ENCODE assay signal across 27 cellular contexts in the genomic region with DNA sequence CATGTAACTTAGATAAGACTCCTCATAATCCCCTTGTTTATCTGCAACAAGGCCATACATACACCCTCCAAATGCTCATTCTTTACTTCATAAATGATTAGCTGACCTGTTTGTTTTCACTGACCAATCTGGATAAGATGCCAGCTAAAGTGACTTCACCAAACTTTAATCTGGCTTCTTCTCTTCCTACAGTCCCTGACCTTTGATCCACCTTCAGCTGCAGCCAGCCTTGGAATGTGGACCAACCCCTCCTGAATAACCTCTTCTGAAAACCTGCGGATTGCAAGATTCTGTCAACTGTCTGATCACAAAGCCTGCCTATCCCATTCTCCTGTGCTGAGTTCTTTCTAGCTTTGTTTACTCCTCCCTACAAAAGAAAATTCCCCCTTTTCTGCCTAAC.
A peak's percentile ranks its signal among the peaks of the same experiment; 100 is the strongest.
DNase-seq lines count a peak whose midpoint lies in the region; ATAC-seq, FAIRE-seq and TF ChIP-seq lines count a peak whose summit lies in the region.
"Had no signal": no experiment of that assay in that cellular context is flagged by ENCODE, and none has a peak within 500 bp of the region (broad histone marks: within the 10 kb centered on the region; RNA-seq: fewer than 3 reads in every experiment).

No MANE protein-coding gene starts in this region.

- H3K4me3 ChIP-seq in PC-3 (ENCODE audit: low read length) (no peak overlapping the region), fibroblast of pulmonary artery (replicated peaks; ENCODE audit: low read depth, low read length) (no peak overlapping the region), lung (no peak overlapping the region), PC-9 (no peak overlapping the region)
- H3K4me3 ChIP-seq: cardiac muscle cell, gastroesophageal sphincter, sigmoid colon, testis had no signal

- no peak for FAIRE-seq in HTR-8/SVneo (lab: Jason Lieb, UNC)
- FAIRE-seq: G401.6, RCC 7860 had no signal

- CTCF ChIA-PET in PC-3 (lab: Charles Lee) (no interaction called here), PC-9 (lab: Charles Lee) (no interaction called here)

- H3K27ac ChIP-seq in PC-3 (ENCODE audit: low read length) (no peak overlapping the region), lung (ENCODE audit: low read depth in 1 of 2, low read length in 1 of 2) (no peak overlapping the region), PC-9 (no peak overlapping the region)
- H3K27ac ChIP-seq: cardiac muscle cell, gastroesophageal sphincter, sigmoid colon, testis had no signal

- H3K4me1 ChIP-seq in PC-3 (ENCODE audit: insufficient read depth, low read length), result peaks cover 14% of the 10 kb centered on the region; the same call in 1 of the 2 replicates
- peaks cover 0 to 2% of the 10 kb centered on the region in 2 donors for H3K4me1 ChIP-seq in lung (ENCODE audit: control insufficient read depth in 2 of 2, insufficient read depth in 2 of 2, low read length in 2 of 2)
- H3K4me1 ChIP-seq in PC-9 (replicated peaks; ENCODE audit: insufficient read depth), result no peaks in the 10 kb centered on the region
- H3K4me1 ChIP-seq: gastroesophageal sphincter, sigmoid colon, testis had no signal

- DNase-seq in PC-3, result peak; percentile 65
- peak; percentile 36 for DNase-seq in fibroblast of pulmonary artery (ENCODE audit: low read depth)
- no peak for DNase-seq in lung (ENCODE audit: low spot score)
- DNase-seq in middle frontal gyrus (ENCODE audit: extremely low spot score, low spot score), result no peak
- no peak for DNase-seq in PC-9
- no peak for DNase-seq in D341Med (ENCODE audit: low spot score)
- no peak for DNase-seq in HTR-8/SVneo (ENCODE audit: insufficient read length, low spot score)
- DNase-seq: activated B cell treated with CpG ODN at 0.5 μM for 24 hours; activated naive CD4-positive, alpha-beta T cell treated with anti-CD3 and anti-CD28 coated beads, Interleukin-2, amount 10 ng/mL, durations not matched to agents 7 days and 5 days; CD4-positive, alpha-beta memory T cell; GOT3; KG1; left colon; midbrain; MV-4-11; NCI-H146; NCI-H510A; NK-92 treated with Interleukin-12 subunit alpha and Interleukin-12 subunit beta, amount 100 ng/mL, for 24 hours; posterior cingulate gyrus; sigmoid colon; stimulated activated naive CD4-positive, alpha-beta T cell treated with Interleukin-2 at 50 U/mL for 16 hours; T-helper 17 cell; testis had no signal

- H4K20me1 ChIP-seq in PC-3 (ENCODE audit: low read length) (no peaks in the 10 kb centered on the region), PC-9 (ENCODE audit: insufficient read depth) (no peaks in the 10 kb centered on the region)

- no peak for TF ChIP-seq CTCF in PC-3 (conservative IDR thresholded peaks at IDR 0.05; ENCODE audit: low read depth, low read length)
- TF ChIP-seq CTCF in fibroblast of pulmonary artery (IDR thresholded peaks at IDR 0.05; ENCODE audit: low read length, missing control alignments), result no peak
- no peak for TF ChIP-seq CTCF in lung (IDR thresholded peaks at IDR 0.05; ENCODE audit: control extremely low read depth, extremely low read depth)
- TF ChIP-seq CTCF in PC-9 (conservative IDR thresholded peaks at IDR 0.05), result no peak

- no peak overlapping the region for H3K9ac ChIP-seq in PC-3 (ENCODE audit: low read length)

- H3K36me3 ChIP-seq in PC-3 (ENCODE audit: low read depth, low read length), result no peaks in the 10 kb centered on the region
- no peaks in the 10 kb centered on the region for H3K36me3 ChIP-seq in lung (ENCODE audit: control insufficient read depth in 2 of 2, insufficient read depth in 2 of 2, low read length in 2 of 2)
- no peaks in the 10 kb centered on the region for H3K36me3 ChIP-seq in PC-9 (ENCODE audit: low read depth)
- H3K36me3 ChIP-seq: cardiac muscle cell, gastroesophageal sphincter, sigmoid colon had no signal

- H3K9me3 ChIP-seq in PC-3 (ENCODE audit: low read length) (no peaks in the 10 kb centered on the region), lung (ENCODE audit: control insufficient read depth in 2 of 2, insufficient read depth in 1 of 2, low read length in 1 of 2) (peaks cover 0 to under 1% of the 10 kb centered on the region in 2 donors), PC-9 (ENCODE audit: insufficient read depth, low read depth) (no peaks in the 10 kb centered on the region)
- H3K9me3 ChIP-seq: gastroesophageal sphincter, sigmoid colon, testis had no signal

- intact Hi-C loops in PC-3 (cut with micrococcal nuclease) (no loop called here), PC-9 (cut with micrococcal nuclease; ENCODE audit: unreplicated experiment) (no loop called here)

- POLR2A ChIA-PET in PC-3 (lab: Charles Lee; ENCODE audit: unreplicated experiment), result no interaction called here
- POLR2A ChIA-PET in PC-9 (lab: Charles Lee; ENCODE audit: unreplicated experiment), result no interaction called here

- H3K27me3 ChIP-seq in PC-3 (ENCODE audit: low read length), result no peaks in the 10 kb centered on the region
- no peaks in the 10 kb centered on the region for H3K27me3 ChIP-seq in lung (ENCODE audit: control insufficient read depth, insufficient read depth)
- no peaks in the 10 kb centered on the region for H3K27me3 ChIP-seq in PC-9 (ENCODE audit: insufficient read depth, low read depth)
- H3K27me3 ChIP-seq: cardiac muscle cell, gastroesophageal sphincter, sigmoid colon, testis had no signal

- H3K9me2 ChIP-seq in PC-3 (replicated peaks; ENCODE audit: low read length), result no peaks in the 10 kb centered on the region
- H3K9me2 ChIP-seq in PC-9 (ENCODE audit: insufficient read depth), result peaks cover 4% of the 10 kb centered on the region; the same call in 1 of the 2 replicates

- BruUV-seq in PC-3 (replicated peaks; lab: Mats Ljungman, UMichigan) (no TSS peak), PC-9 (replicated peaks; lab: Mats Ljungman, UMichigan) (no TSS peak)

- no peaks in the 10 kb centered on the region for H3F3A ChIP-seq in PC-3 (ENCODE audit: low read length, unreplicated experiment)
- H3F3A ChIP-seq in PC-9 (ENCODE audit: insufficient read depth, low read depth), result no peaks in the 10 kb centered on the region

- H3K4me2 ChIP-seq in PC-3 (ENCODE audit: low read length) (0 out of 2 replicates have a peak overlapping the region, but pooled peaks have one; percentile 5), PC-9 (no peak overlapping the region)

- ATAC-seq in PC-3 (peak; percentile 71), lung (ENCODE audit: insufficient read depth, low FRiP score) (peak; percentile 19)
- ATAC-seq: gastroesophageal sphincter, left colon, T-helper 17 cell had no signal

- 51 to 89% methylated on average over 1 of the region's 1 CpG for WGBS in lung, 2 donors

- no peaks in the 10 kb centered on the region for H3K79me2 ChIP-seq in PC-3 (ENCODE audit: low read length)
- no peaks in the 10 kb centered on the region for H3K79me2 ChIP-seq in PC-9 (ENCODE audit: low read depth)

- H2AFZ ChIP-seq in PC-3 (ENCODE audit: low read length), result no peak overlapping the region
- no peak overlapping the region for H2AFZ ChIP-seq in PC-9

Comparison
In these comparisons a context has a peak if more than half of its experiments do, and no peak if none do; other contexts are left out.
1. DNase-seq: peak in PC-3 (single experiment) and fibroblast of pulmonary artery (single experiment); none in lung (single experiment), middle frontal gyrus (single experiment), PC-9 (0 of 2), D341Med (single experiment) and HTR-8/SVneo (single experiment).